9 cellular contexts compared by ENCODE assay signal in the genomic region with DNA sequence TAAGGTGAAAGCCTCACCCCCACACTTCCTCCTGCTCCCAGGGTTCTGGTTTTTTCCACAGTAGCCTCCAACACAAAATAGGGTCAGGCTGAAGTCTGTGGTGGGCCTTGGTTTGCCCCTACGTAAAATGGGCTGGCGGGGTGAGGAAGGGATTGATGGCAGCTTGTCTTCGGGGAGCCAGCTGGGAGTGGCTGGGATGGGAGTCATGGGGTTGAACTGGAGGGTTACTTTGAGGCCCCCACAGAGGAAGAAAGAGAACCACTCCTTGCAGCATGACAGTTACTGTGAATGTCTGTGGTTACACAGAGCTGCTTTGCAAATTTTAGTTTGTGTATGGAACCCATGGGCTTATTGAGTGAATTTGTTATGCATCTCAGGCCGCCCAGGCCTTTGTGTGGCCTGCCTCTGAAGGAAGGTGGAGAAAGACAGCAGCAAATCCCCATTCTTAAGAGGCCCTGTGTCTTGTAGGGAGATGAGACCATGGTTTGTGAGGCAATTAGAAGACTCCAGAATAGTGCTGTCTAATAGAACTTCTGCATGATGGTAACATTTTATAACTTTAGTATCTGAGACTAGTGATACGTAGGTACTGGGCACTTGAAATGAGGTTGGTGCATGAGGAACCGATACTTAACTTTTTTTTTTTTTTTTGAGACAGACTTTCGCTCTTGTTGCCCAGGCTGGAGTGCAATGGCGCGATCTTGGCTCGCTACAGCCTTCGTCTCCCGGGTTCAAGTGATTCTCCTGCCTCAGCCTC. TPM values are rescaled to one million over a fixed set of nuclear protein-coding genes. Genes with fewer than 3 reads are reported as not detected.
DNase-seq lines count a peak whose midpoint lies in the region; ATAC-seq and TF ChIP-seq lines count a peak whose summit lies in the region.
"Had no signal": no experiment of that assay in that cellular context is flagged by ENCODE, and none has a peak within 500 bp of the region (broad histone marks: within the 10 kb centered on the region; RNA-seq: fewer than 3 reads in every experiment).

No MANE protein-coding gene starts in this region.

- no peak for TF ChIP-seq CTCF in colonic mucosa (IDR thresholded peaks at IDR 0.05)

- no peaks in the 10 kb centered on the region for H3K27me3 ChIP-seq in colonic mucosa

- DNase-seq in CD1c-positive myeloid dendritic cell (ENCODE audit: extremely low spot score) (peak; percentile 66), colonic mucosa (no peak), COLO668 (lab: John Stamatoyannopoulos, UW; ENCODE audit: unreplicated experiment) (no peak), RPMI8226 (no peak), middle frontal gyrus (ENCODE audit: extremely low spot score, low spot score) (no peak), sciatic nerve (ENCODE audit: low spot score) (no peak)
- DNase-seq: NK-92 treated with Interleukin-12 subunit alpha and Interleukin-12 subunit beta, amount 100 ng/mL, for 24 hours had no signal

- H3K9ac ChIP-seq in colonic mucosa (ENCODE audit: low read depth in 2 of 2, low read length in 2 of 2), result peak overlapping the region in 1 of 2 donors; percentile 38

- ATAC-seq in GM19438 (IDR thresholded peaks at IDR 0.05; ENCODE audit: low read depth, unreplicated experiment) (peak; percentile 49), HG03565 (IDR thresholded peaks at IDR 0.05; ENCODE audit: unreplicated experiment) (peak; percentile 39), sciatic nerve (no peak)

- intact Hi-C loops in colonic mucosa (cut with DNase I) (no loop called here), sciatic nerve (cut with DNase I) (no loop called here)

- H3K4me3 ChIP-seq in colonic mucosa, result no peak overlapping the region

- peaks cover 15% of the 10 kb centered on the region for H3K36me3 ChIP-seq in colonic mucosa

- peaks cover 40% of the 10 kb centered on the region for H3K4me1 ChIP-seq in colonic mucosa

- H3K9me3 ChIP-seq in colonic mucosa, result no peaks in the 10 kb centered on the region

- H3K27ac ChIP-seq in colonic mucosa, result peak overlapping the region; percentile 12

RNA-seq across cellular contexts. Expression of a gene that starts 8.1 kb away (rescaled TPM):
- 10 to 100 TPM; 64.9 to 79.6 TPM for total RNA-seq in colonic mucosa
- 164 TPM for total RNA-seq in sciatic nerve
